In the genomic region with DNA sequence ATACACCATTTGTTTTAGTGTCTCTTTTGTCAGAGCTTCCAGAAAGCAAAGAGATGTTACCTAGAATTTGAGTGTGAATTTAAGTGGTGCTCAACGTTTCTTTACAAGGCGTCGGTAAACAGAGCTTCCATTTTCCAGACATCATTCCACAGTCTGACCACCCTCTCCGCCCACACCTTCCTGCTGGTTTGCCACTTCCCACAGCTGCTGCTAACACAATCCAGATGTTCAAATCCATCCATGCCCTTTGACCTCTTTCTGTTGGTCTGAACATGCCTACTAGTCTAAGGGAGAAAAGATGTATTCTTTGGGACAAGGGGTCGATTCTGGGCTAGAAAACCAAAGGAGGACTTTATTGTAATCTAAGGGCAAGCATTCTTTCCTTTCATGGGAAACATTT, we compare ENCODE assay signal across 18 cellular contexts.
A peak's percentile ranks its signal among the peaks of the same experiment; 100 is the strongest.
DNase-seq lines count a peak whose midpoint lies in the region; ATAC-seq, FAIRE-seq and TF ChIP-seq lines count a peak whose summit lies in the region.
"Had no signal": no experiment of that assay in that cellular context is flagged by ENCODE, and none has a peak within 500 bp of the region (broad histone marks: within the 10 kb centered on the region; RNA-seq: fewer than 3 reads in every experiment).

No MANE protein-coding gene starts in this region.

- H3K4me3 ChIP-seq in cardiac muscle cell: no peak overlapping the region
- H3K4me3 ChIP-seq in fibroblast of the aortic adventitia (ENCODE audit: low read depth, low read length): no peak overlapping the region
- H3K4me3 ChIP-seq: pancreas, Peyer's patch had no signal

- no peaks in the 10 kb centered on the region for H3K4me1 ChIP-seq in cardiac muscle cell (ENCODE audit: low read depth)
- H3K4me1 ChIP-seq: Peyer's patch had no signal

- ATAC-seq in left ventricle myocardium superior: no peak
- ATAC-seq: activated naive CD4-positive, alpha-beta T cell treated with anti-CD3 and anti-CD28 coated beads, Interleukin-2, amount 50 U/mL, for 72 hours; HepG2; pancreas had no signal

- in situ Hi-C loops in GM13977 (cut with MboI; ENCODE audit: low pct_unique_long_range_greater_than_20kb, low sequenced_read_pairs, unreplicated experiment): no loop called here

- H3K27ac ChIP-seq in cardiac muscle cell: no peak overlapping the region
- H3K27ac ChIP-seq: Peyer's patch had no signal

- H3K27me3 ChIP-seq in cardiac muscle cell: no peaks in the 10 kb centered on the region
- H3K27me3 ChIP-seq: pancreas, Peyer's patch had no signal

- H3K9me3 ChIP-seq in cardiac muscle cell (ENCODE audit: low read depth): no peaks in the 10 kb centered on the region
- H3K9me3 ChIP-seq: pancreas, Peyer's patch had no signal

- TF ChIP-seq CTCF in cardiac muscle cell (IDR thresholded peaks at IDR 0.05; ENCODE audit: low read depth, low read length): no peak
- no peak for TF ChIP-seq CTCF in fibroblast of the aortic adventitia (IDR thresholded peaks at IDR 0.05; ENCODE audit: insufficient read depth, low read length)
- no peak for TF ChIP-seq CTCF in GM13977 (IDR thresholded peaks at IDR 0.05; ENCODE audit: extremely low read depth, insufficient read depth, missing control alignments)

- intact Hi-C loops in left ventricle myocardium superior (cut with micrococcal nuclease): no loop called here

- H3K36me3 ChIP-seq in cardiac muscle cell: no peaks in the 10 kb centered on the region
- H3K36me3 ChIP-seq: pancreas, Peyer's patch had no signal

- DNase-seq in cardiac muscle cell (ENCODE audit: low read depth in 1 of 2, low spot score in 1 of 2): peak; percentile 8 to 89
- DNase-seq in left ventricle myocardium superior: no peak
- DNase-seq in SW480 (ENCODE audit: low spot score): peak; percentile 27
- peak; percentile 63 for DNase-seq in fibroblast of the aortic adventitia (ENCODE audit: low read depth)
- DNase-seq in urothelium cell line (ENCODE audit: low spot score): no peak
- DNase-seq in NK-92 (lab: John Stamatoyannopoulos, UW; ENCODE audit: unreplicated experiment): no peak
- DNase-seq in GM13977 (ENCODE audit: low spot score): no peak
- no peak for DNase-seq in activated CD4-positive, alpha-beta T cell treated with anti-CD3 and anti-CD28 coated beads, Interleukin-2, amount 50 U/mL, for 48 hours
- DNase-seq: activated CD4-positive, CD25-positive, alpha-beta regulatory T cell; activated CD8-positive, alpha-beta memory T cell treated with anti-CD3 and anti-CD28 coated beads, Interleukin-2, amount 50 U/mL, for 48 hours; DMS79 treated with DMSO at 0.1 percent for 48 hours; foreskin melanocyte; mesendoderm; NCI-H524 treated with DMSO at 0.1 percent for 48 hours; pancreas; Peyer's patch had no signal

- peak; percentile 40 for FAIRE-seq in urothelium cell line (lab: Jason Lieb, UNC)
- FAIRE-seq: HepG2, pancreas had no signal

Comparison
In these comparisons a context has a peak if more than half of its experiments do, and no peak if none do; other contexts are left out.
1. DNase-seq: peak in cardiac muscle cell (2 of 2), SW480 (single experiment) and fibroblast of the aortic adventitia (single experiment); none in left ventricle myocardium superior (single experiment), urothelium cell line (single experiment), NK-92 (single experiment), GM13977 (single experiment) and activated CD4-positive, alpha-beta T cell treated with anti-CD3 and anti-CD28 coated beads, Interleukin-2, amount 50 U/mL, for 48 hours (0 of 2).